1 cellular context compared by ENCODE assay signal in genomic region chr1:53888716-53889115, GRCh38.
TF ChIP-seq lines count a peak whose summit lies in the region.

No MANE protein-coding gene starts in this region.

TF ChIP-seq in H1, 55 proteins besides CTCF, POLR2A, EP300 and RAD21:
- TF ChIP-seq, protein P1, sequence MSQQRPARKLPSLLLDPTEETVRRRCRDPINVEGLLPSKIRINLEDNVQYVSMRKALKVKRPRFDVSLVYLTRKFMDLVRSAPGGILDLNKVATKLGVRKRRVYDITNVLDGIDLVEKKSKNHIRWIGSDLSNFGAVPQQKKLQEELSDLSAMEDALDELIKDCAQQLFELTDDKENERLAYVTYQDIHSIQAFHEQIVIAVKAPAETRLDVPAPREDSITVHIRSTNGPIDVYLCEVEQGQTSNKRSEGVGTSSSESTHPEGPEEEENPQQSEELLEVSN (IDR thresholded peaks at IDR 0.05) = no peak
- no peak for TF ChIP-seq ATF3 (IDR thresholded peaks at IDR 0.05; ENCODE audit: insufficient read depth, low read depth, low read length)
- TF ChIP-seq SP1 (IDR thresholded peaks at IDR 0.05; ENCODE audit: low read depth, low read length) = no peak
- TF ChIP-seq TCF12 (IDR thresholded peaks at IDR 0.05; ENCODE audit: low read depth, low read length) = no peak
- no peak for TF ChIP-seq POU5F1 (IDR thresholded peaks at IDR 0.05; ENCODE audit: low read depth, low read length)
- TF ChIP-seq SAP30 (IDR thresholded peaks at IDR 0.05; ENCODE audit: insufficient read depth, insufficient replicate concordance, low read length) = no peak
- no peak for TF ChIP-seq SRF (IDR thresholded peaks at IDR 0.05; ENCODE audit: low read depth, low read length)
- no peak for TF ChIP-seq CREB1 (IDR thresholded peaks at IDR 0.05)
- TF ChIP-seq KDM4A (IDR thresholded peaks at IDR 0.05; ENCODE audit: low read depth, low read length, severe bottlenecking) = no peak
- TF ChIP-seq PHF8 (conservative IDR thresholded peaks at IDR 0.05; ENCODE audit: low read depth, low read length) = no peak
- TF ChIP-seq MAFK (IDR thresholded peaks at IDR 0.05; ENCODE audit: low read depth, low read length) = no peak
- no peak for TF ChIP-seq RXRA (IDR thresholded peaks at IDR 0.05; ENCODE audit: insufficient read depth, low read depth, low read length)
- no peak for TF ChIP-seq JUN (IDR thresholded peaks at IDR 0.05; ENCODE audit: low read depth, low read length)
- TF ChIP-seq SUZ12 (IDR thresholded peaks at IDR 0.05; ENCODE audit: low read length) = no peak
